ENCODE assay signal across 24 cellular contexts in the genomic region with DNA sequence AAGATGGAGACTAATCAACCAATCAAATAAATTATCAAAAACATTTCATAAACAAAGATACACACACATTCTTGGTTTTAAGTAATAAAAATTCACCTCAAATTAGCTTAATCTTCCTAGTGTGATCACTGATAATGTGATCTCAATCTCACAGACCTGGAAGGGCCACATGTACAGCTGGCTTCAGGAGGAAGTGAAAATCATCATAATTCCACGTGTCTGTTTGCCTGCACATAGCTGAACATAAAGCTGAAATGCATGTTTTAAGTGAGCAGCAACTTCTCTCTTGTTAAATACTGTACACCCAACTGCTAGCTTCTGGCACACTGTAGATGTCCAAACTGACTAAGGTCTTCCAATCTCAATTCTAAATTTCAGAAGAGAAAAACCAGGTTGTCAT. TPM values are rescaled to one million over a fixed set of nuclear protein-coding genes. Genes with fewer than 3 reads are reported as not detected.
DNase-seq lines count a peak whose midpoint lies in the region; ATAC-seq and TF ChIP-seq lines count a peak whose summit lies in the region.
"Had no signal": no experiment of that assay in that cellular context is flagged by ENCODE, and none has a peak within 500 bp of the region (broad histone marks: within the 10 kb centered on the region; RNA-seq: fewer than 3 reads in every experiment).

No MANE protein-coding gene starts in this region.

- H4K20me1 ChIP-seq in OCI-LY7 (ENCODE audit: insufficient read depth, low read length): no peaks in the 10 kb centered on the region

- no peak for TF ChIP-seq CTCF in OCI-LY7 (conservative IDR thresholded peaks at IDR 0.05; ENCODE audit: low read length)
- no peak for TF ChIP-seq CTCF in gastrocnemius medialis (IDR thresholded peaks at IDR 0.05 in 4 of 5, conservative IDR thresholded peaks at IDR 0.05 in 1 of 5)

- H3K27me3 ChIP-seq in gastrocnemius medialis: no peaks in the 10 kb centered on the region
- H3K27me3 ChIP-seq: colonic mucosa, Peyer's patch had no signal

- no peak overlapping the region for H3K27ac ChIP-seq in OCI-LY7 (ENCODE audit: low read depth, low read length, poor library complexity, severe bottlenecking)
- H3K27ac ChIP-seq in gastrocnemius medialis: no peak overlapping the region
- H3K27ac ChIP-seq: colonic mucosa, heart right ventricle, Peyer's patch, psoas muscle had no signal

- no peaks in the 10 kb centered on the region for H3K9me2 ChIP-seq in OCI-LY7 (ENCODE audit: insufficient read depth, low read length)

- peaks cover 2% of the 10 kb centered on the region for H3K27me3 Mint-ChIP-seq in activated CD4-positive, alpha-beta memory T cell treated with anti-CD3 and anti-CD28 coated beads, Interleukin-2, amount 10 ng/mL, durations not matched to agents 7 days and 5 days
- H3K27me3 Mint-ChIP-seq in activated CD4-positive, alpha-beta memory T cell treated with anti-CD3 and anti-CD28 coated beads for 36 hours: peaks cover 9% of the 10 kb centered on the region

- H3K4me1 ChIP-seq in OCI-LY7 (ENCODE audit: insufficient read depth, low read length, poor library complexity, severe bottlenecking) (peaks cover 10% of the 10 kb centered on the region), gastrocnemius medialis (no peaks in the 10 kb centered on the region)
- H3K4me1 ChIP-seq: colonic mucosa, heart right ventricle, Peyer's patch, psoas muscle had no signal

- CTCF ChIA-PET in OCI-LY7 (lab: Charles Lee; ENCODE audit: unreplicated experiment): no interaction called here
- CTCF ChIA-PET in activated CD4-positive, alpha-beta memory T cell treated with anti-CD3 and anti-CD28 coated beads, Interleukin-2, amount 10 ng/mL, durations not matched to agents 7 days and 5 days (lab: Charles Lee): no interaction called here
- CTCF ChIA-PET in activated CD4-positive, alpha-beta memory T cell treated with anti-CD3 and anti-CD28 coated beads for 36 hours (lab: Charles Lee): interaction anchor here (1.2 kb wide), 1 partner anchor 69 kb away, joined by 3 read pairs; no protein-coding TSS in a partner anchor

- in situ Hi-C loops in gastrocnemius medialis (cut with MboI; ENCODE audit: low sequenced_read_pairs in 4 of 4): no loop called here

- H3K4me3 Mint-ChIP-seq in activated CD4-positive, alpha-beta memory T cell treated with anti-CD3 and anti-CD28 coated beads, Interleukin-2, amount 10 ng/mL, durations not matched to agents 7 days and 5 days: no peak overlapping the region
- no peak overlapping the region for H3K4me3 Mint-ChIP-seq in activated CD4-positive, alpha-beta memory T cell treated with anti-CD3 and anti-CD28 coated beads for 36 hours
- H3K4me3 Mint-ChIP-seq: activated naive CD8-positive, alpha-beta T cell treated with anti-CD3 and anti-CD28 coated beads, Interleukin-2, amount 50 U/mL, for 24 hours; endodermal cell; H9 had no signal

- H3K9me3 ChIP-seq in OCI-LY7 (ENCODE audit: low read length) (no peaks in the 10 kb centered on the region), gastrocnemius medialis (no peaks in the 10 kb centered on the region)
- H3K9me3 ChIP-seq: colonic mucosa, heart right ventricle, mucosa of descending colon, Peyer's patch, psoas muscle had no signal

- no peaks in the 10 kb centered on the region for H3K4me1 Mint-ChIP-seq in activated CD4-positive, alpha-beta memory T cell treated with anti-CD3 and anti-CD28 coated beads, Interleukin-2, amount 10 ng/mL, durations not matched to agents 7 days and 5 days
- no peaks in the 10 kb centered on the region for H3K4me1 Mint-ChIP-seq in activated CD4-positive, alpha-beta memory T cell treated with anti-CD3 and anti-CD28 coated beads for 36 hours (ENCODE audit: low read depth)
- H3K4me1 Mint-ChIP-seq: activated naive CD8-positive, alpha-beta T cell treated with anti-CD3 and anti-CD28 coated beads, Interleukin-2, amount 50 U/mL, for 24 hours; endodermal cell had no signal

- intact Hi-C loops in OCI-LY7 (cut with micrococcal nuclease; ENCODE audit: unreplicated experiment) (no loop called here), gastrocnemius medialis (cut with DNase I; ENCODE audit: low total_unique reads) (no loop called here)
- intact Hi-C loops in activated CD4-positive, alpha-beta memory T cell treated with anti-CD3 and anti-CD28 coated beads for 36 hours (cut with micrococcal nuclease): no loop called here

- H3K79me2 ChIP-seq in OCI-LY7 (ENCODE audit: insufficient read depth, low read depth, low read length): no peaks in the 10 kb centered on the region

- no peaks in the 10 kb centered on the region for H3K9me3 Mint-ChIP-seq in activated CD4-positive, alpha-beta memory T cell treated with anti-CD3 and anti-CD28 coated beads, Interleukin-2, amount 10 ng/mL, durations not matched to agents 7 days and 5 days
- H3K9me3 Mint-ChIP-seq in activated CD4-positive, alpha-beta memory T cell treated with anti-CD3 and anti-CD28 coated beads for 36 hours: no peaks in the 10 kb centered on the region
- H3K9me3 Mint-ChIP-seq: activated naive CD8-positive, alpha-beta T cell treated with anti-CD3 and anti-CD28 coated beads, Interleukin-2, amount 50 U/mL, for 24 hours; activated T-helper 2 cell treated with anti-CD3 and anti-CD28 coated beads, Interferon-gamma antibody, Interleukin-2, Interleukin-4, amounts not matched to agents 10 μg/mL and 5 μg/mL and 100 μg/mL, durations not matched to agents 14 hours and 24 hours and 36 hours had no signal

- TF ChIP-seq POLR2A in gastrocnemius medialis (IDR thresholded peaks at IDR 0.05): no peak

- H3K36me3 ChIP-seq in OCI-LY7 (ENCODE audit: insufficient read depth, low read length) (no peaks in the 10 kb centered on the region), gastrocnemius medialis (no peaks in the 10 kb centered on the region)
- H3K36me3 ChIP-seq: colonic mucosa, heart right ventricle, Peyer's patch had no signal

- H3K4me2 ChIP-seq in OCI-LY7 (ENCODE audit: low read length): 0 out of 2 replicates have a peak overlapping the region, but pooled peaks have one; percentile 20

- H3K36me3 Mint-ChIP-seq in activated CD4-positive, alpha-beta memory T cell treated with anti-CD3 and anti-CD28 coated beads, Interleukin-2, amount 10 ng/mL, durations not matched to agents 7 days and 5 days (ENCODE audit: low read depth): no peaks in the 10 kb centered on the region
- no peaks in the 10 kb centered on the region for H3K36me3 Mint-ChIP-seq in activated CD4-positive, alpha-beta memory T cell treated with anti-CD3 and anti-CD28 coated beads for 36 hours

- peak; percentile 41 for DNase-seq in OCI-LY7 (ENCODE audit: low spot score)
- DNase-seq in activated naive CD4-positive, alpha-beta T cell treated with anti-CD3 and anti-CD28 coated beads, Interleukin-2, amount 50 U/mL, for 16 hours: no peak
- DNase-seq in activated CD4-positive, alpha-beta memory T cell treated with anti-CD3 and anti-CD28 coated beads, Interleukin-2, amount 10 ng/mL, durations not matched to agents 7 days and 5 days: no peak
- no peak for DNase-seq in activated CD4-positive, alpha-beta memory T cell treated with anti-CD3 and anti-CD28 coated beads for 36 hours
- no peak for DNase-seq in gastrocnemius medialis
- DNase-seq: activated CD4-positive, CD25-positive, alpha-beta regulatory T cell treated with anti-CD3 and anti-CD28 coated beads, Interleukin-2, amount 50 U/mL, for 72 hours; activated naive CD8-positive, alpha-beta T cell treated with anti-CD3 and anti-CD28 coated beads, Interleukin-2, amount 50 U/mL, for 24 hours; C1 segment of cervical spinal cord; colonic mucosa; EL; endodermal cell; H9; heart right ventricle; mucosa of descending colon; NCI-H1436; NCI-H748 treated with DMSO at 0.1 percent for 48 hours; Peyer's patch; psoas muscle; stimulated activated CD4-positive, alpha-beta T cell treated with anti-CD3 and anti-CD28 coated beads, Interleukin-2, amount 100 ng/mL, for 48 hours; T-helper 9 cell had no signal

- peak overlapping the region; percentile 69; the same call in 1 of the 2 replicates for H2AFZ ChIP-seq in OCI-LY7 (ENCODE audit: low read length)

- ATAC-seq in GM18502 (IDR thresholded peaks at IDR 0.05; ENCODE audit: poor library complexity, unreplicated experiment): peak; percentile 71
- peak; percentile 51 for ATAC-seq in GM19328 (IDR thresholded peaks at IDR 0.05; ENCODE audit: unreplicated experiment)
- ATAC-seq in HG02938 (IDR thresholded peaks at IDR 0.05; ENCODE audit: unreplicated experiment): peak; percentile 61
- no peak for ATAC-seq in gastrocnemius medialis
- ATAC-seq: activated naive CD8-positive, alpha-beta T cell treated with anti-CD3 and anti-CD28 coated beads, Interleukin-2, amount 50 U/mL, for 24 hours; heart right ventricle; mucosa of descending colon; psoas muscle had no signal

- H3K4me3 ChIP-seq in OCI-LY7 (ENCODE audit: low read depth, low read length, poor library complexity, severe bottlenecking): no peak overlapping the region
- H3K4me3 ChIP-seq in gastrocnemius medialis: no peak overlapping the region
- H3K4me3 ChIP-seq: colonic mucosa, heart right ventricle, mucosa of descending colon, Peyer's patch, psoas muscle had no signal

- H3K27ac Mint-ChIP-seq in activated CD4-positive, alpha-beta memory T cell treated with anti-CD3 and anti-CD28 coated beads, Interleukin-2, amount 10 ng/mL, durations not matched to agents 7 days and 5 days: no peak overlapping the region
- H3K27ac Mint-ChIP-seq in activated CD4-positive, alpha-beta memory T cell treated with anti-CD3 and anti-CD28 coated beads for 36 hours: no peak overlapping the region
- H3K27ac Mint-ChIP-seq: activated naive CD8-positive, alpha-beta T cell treated with anti-CD3 and anti-CD28 coated beads, Interleukin-2, amount 50 U/mL, for 24 hours; activated T-helper 2 cell treated with anti-CD3 and anti-CD28 coated beads, Interferon-gamma antibody, Interleukin-2, Interleukin-4, amounts not matched to agents 10 μg/mL and 5 μg/mL and 100 μg/mL, durations not matched to agents 14 hours and 24 hours and 36 hours; endodermal cell; H9 had no signal

- POLR2A ChIA-PET in OCI-LY7 (lab: Charles Lee): interaction anchor here (1.3 kb wide), 1 partner anchor 20 kb away, joined by 4 read pairs; no protein-coding TSS in a partner anchor
- POLR2A ChIA-PET in activated CD4-positive, alpha-beta memory T cell treated with anti-CD3 and anti-CD28 coated beads, Interleukin-2, amount 10 ng/mL, durations not matched to agents 7 days and 5 days (lab: Charles Lee): no interaction called here
- POLR2A ChIA-PET in activated CD4-positive, alpha-beta memory T cell treated with anti-CD3 and anti-CD28 coated beads for 36 hours (lab: Charles Lee): no interaction called here

- BruUV-seq in OCI-LY7 (replicated peaks; lab: Mats Ljungman, UMichigan): no TSS peak

RNA-seq across cellular contexts. Expression of a gene that starts 53.8 kb away (rescaled TPM):
- total RNA-seq in OCI-LY7 (2014; rRNA removed; shearing (Covaris generic)): not detected in 2 replicates
- total RNA-seq in OCI-LY7 (2022): not detected in 2 replicates
- not detected for total RNA-seq in activated CD4-positive, alpha-beta memory T cell treated with anti-CD3 and anti-CD28 coated beads, Interleukin-2, amount 10 ng/mL, durations not matched to agents 7 days and 5 days
- total RNA-seq in activated CD4-positive, alpha-beta memory T cell treated with anti-CD3 and anti-CD28 coated beads for 36 hours: not detected
- 10 to 100 TPM; 10.7 to 18.0 (median 14.9) TPM for total RNA-seq in gastrocnemius medialis
- total RNA-seq: activated T-helper 2 cell treated with anti-CD3 and anti-CD28 coated beads, Interferon-gamma antibody, Interleukin-2, Interleukin-4, amounts not matched to agents 10 μg/mL and 5 μg/mL and 100 μg/mL, durations not matched to agents 14 hours and 24 hours and 36 hours had no signal

Comparison
In these comparisons a context has a peak if more than half of its experiments do, and no peak if none do; other contexts are left out.
1. ATAC-seq: peak in GM18502 (single experiment), GM19328 (single experiment) and HG02938 (single experiment); none in gastrocnemius medialis (0 of 2).
2. RNA of a gene that starts 53.8 kb away (total RNA-seq): 10.7 to 18.0 TPM in gastrocnemius medialis; not detected in activated CD4-positive, alpha-beta memory T cell treated with anti-CD3 and anti-CD28 coated beads, Interleukin-2, amount 10 ng/mL, durations not matched to agents 7 days and 5 days, not detected in OCI-LY7 and not detected in activated CD4-positive, alpha-beta memory T cell treated with anti-CD3 and anti-CD28 coated beads for 36 hours; every median in the first group is over 10 times any median in the second.